Comparison of ENCODE assay signal across 17 cellular contexts in the genomic region with DNA sequence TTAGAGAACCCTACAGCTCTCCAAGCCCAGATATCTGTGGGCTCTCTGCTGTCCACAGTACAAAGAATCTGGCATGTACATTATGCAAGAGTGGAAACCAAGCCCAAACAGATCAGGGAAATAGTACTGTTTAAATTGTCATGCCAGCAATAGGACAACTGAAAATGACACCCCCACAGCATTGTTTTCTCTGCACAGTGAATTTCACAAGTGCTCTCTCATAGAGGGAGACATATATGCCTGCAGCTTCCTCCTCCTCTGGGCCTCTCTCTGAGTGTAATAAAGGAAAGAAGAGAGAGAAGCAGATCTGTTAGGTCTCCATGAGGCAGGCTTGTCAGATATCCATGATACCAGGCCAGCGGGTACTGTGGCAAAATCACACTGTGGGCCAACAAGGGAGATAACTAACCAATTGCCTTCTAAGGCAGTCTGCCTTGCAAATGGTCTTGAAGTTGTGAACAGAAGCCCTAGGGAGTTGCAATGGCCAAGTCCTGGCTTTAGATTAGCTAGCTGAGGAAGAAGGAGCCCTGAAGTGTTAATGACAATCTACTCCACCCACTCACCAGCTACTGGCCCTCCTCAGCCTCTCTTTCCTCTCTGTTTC. TPM values are rescaled to one million over a fixed set of nuclear protein-coding genes. Genes with fewer than 3 reads are reported as not detected.
DNase-seq lines count a peak whose midpoint lies in the region; ATAC-seq, FAIRE-seq and TF ChIP-seq lines count a peak whose summit lies in the region.
"Had no signal": no experiment of that assay in that cellular context is flagged by ENCODE, and none has a peak within 500 bp of the region (broad histone marks: within the 10 kb centered on the region; RNA-seq: fewer than 3 reads in every experiment).

No MANE protein-coding gene starts in this region.

- TF ChIP-seq RAD21 in IMR-90 (IDR thresholded peaks at IDR 0.05; ENCODE audit: low read length) = no peak
- no peak for TF ChIP-seq RAD21 in GM12878 (IDR thresholded peaks at IDR 0.05; ENCODE audit: insufficient read depth, low read depth, low read length)

- TF ChIP-seq POLR2A in IMR-90 (IDR thresholded peaks at IDR 0.05; ENCODE audit: low read depth, low read length) = no peak
- no peak for TF ChIP-seq POLR2A in GM12878 (IDR thresholded peaks at IDR 0.05; ENCODE audit: low read depth, low read length)
- TF ChIP-seq POLR2A in Peyer's patch (IDR thresholded peaks at IDR 0.05) = no peak

- RAD21 ChIA-PET in GM12878 (lab: Charles Lee; ENCODE audit: unreplicated experiment) = interaction anchor here (1.8 kb wide), 1 partner anchor 49 kb away, joined by 7 read pairs; no protein-coding TSS in a partner anchor

- H3K4me3 ChIP-seq in IMR-90 (ENCODE audit: insufficient read depth, low read depth, low read length) = no peak overlapping the region
- no peak overlapping the region for H3K4me3 ChIP-seq in GM12878
- H3K4me3 ChIP-seq in Peyer's patch = no peak overlapping the region
- H3K4me3 ChIP-seq: adrenal gland, lung had no signal

- SMC1A ChIA-PET in GM12878 (lab: Charles Lee; ENCODE audit: uncharacterized antibody, unreplicated experiment) = interaction anchor here (0.7 to 2.1 kb wide), 3 partner anchors 19 to 102 kb away, joined by 3 to 7 read pairs (median 5); no protein-coding TSS in a partner anchor

- BruUV-seq in IMR-90 (replicated peaks; lab: Mats Ljungman, UMichigan) (no TSS peak), GM12878 (replicated peaks; lab: Mats Ljungman, UMichigan) (no TSS peak)

- H2BK20ac ChIP-seq in IMR-90 (ENCODE audit: low read depth, low read length) = no peak overlapping the region

- 20% methylated on average over 1 of the region's 1 CpG; no CpG with 5 or more reads in 1 of the 2 experiments for WGBS in IMR-90 (ENCODE audit: extremely low coverage in 2 of 2, insufficient read length in 1 of 2), 2 experiments
- WGBS in GM12878 (ENCODE audit: insufficient coverage, insufficient replicate concordance, low lambda C conversion rate, missing lambda C conversion rate) = 95% methylated on average over 1 of the region's 1 CpG

- H3K27ac ChIP-seq in IMR-90 (ENCODE audit: insufficient read depth, low read length) = no peak overlapping the region
- H3K27ac ChIP-seq in GM12878 (ENCODE audit: control insufficient read depth, insufficient read depth) = no peak overlapping the region
- H3K27ac ChIP-seq in Peyer's patch = no peak overlapping the region
- H3K27ac ChIP-seq: adrenal gland, C4-2B had no signal

- H3K4ac ChIP-seq in IMR-90 (ENCODE audit: low read depth, low read length) = no peak overlapping the region

- TF ChIP-seq CTCF in IMR-90 (conservative IDR thresholded peaks at IDR 0.05; ENCODE audit: low read depth, low read length) = no peak
- TF ChIP-seq CTCF in GM12878 (IDR thresholded peaks at IDR 0.05 in 2 of 3, conservative IDR thresholded peaks at IDR 0.05 in 1 of 3; ENCODE audit: control insufficient read depth in 2 of 3, extremely low read depth in 1 of 3, insufficient read depth in 1 of 3, low read depth in 3 of 3, low read length in 3 of 3) = no peak
- no peak for TF ChIP-seq CTCF in Peyer's patch (IDR thresholded peaks at IDR 0.05)

- H3K79me1 ChIP-seq in IMR-90 (ENCODE audit: low read depth in 1 of 2, low read length in 2 of 2) = no peaks in the 10 kb centered on the region

- H2AFZ ChIP-seq in IMR-90 (replicated peaks; ENCODE audit: low read length, poor library complexity) (no peak overlapping the region), GM12878 (ENCODE audit: control insufficient read depth, low read depth, low read length) (no peak overlapping the region)

- H3K9me3 ChIP-seq in IMR-90 (ENCODE audit: control insufficient read depth, insufficient read depth, low read length) (no peaks in the 10 kb centered on the region), GM12878 (replicated peaks; ENCODE audit: control insufficient read depth, insufficient read depth, low read length) (no peaks in the 10 kb centered on the region), Peyer's patch (no peaks in the 10 kb centered on the region)
- H3K9me3 ChIP-seq: adrenal gland had no signal

- CTCF ChIA-PET in IMR-90 (lab: Yijun Ruan, JAX) = interaction anchor here (0.7 kb wide), 1 partner anchor 10 kb away, joined by 4 read pairs; no protein-coding TSS in a partner anchor
- CTCF ChIA-PET in GM12878 (lab: Yijun Ruan, JAX) = interaction anchor here (0.6 to 2.5 kb wide), 8 partner anchors 19 to 283 kb away, joined by 3 to 9 read pairs (median 6); no protein-coding TSS in a partner anchor

- TF ChIP-seq EP300 in GM12878 (IDR thresholded peaks at IDR 0.05; ENCODE audit: borderline replicate concordance in 1 of 2, control insufficient read depth in 1 of 2, low read depth in 2 of 2, low read length in 2 of 2) = no peak

- H3K79me2 ChIP-seq in GM12878 (ENCODE audit: control insufficient read depth, insufficient read depth, low read length) = no peaks in the 10 kb centered on the region

- H3K9me1 ChIP-seq in IMR-90 (ENCODE audit: insufficient read depth, low read length) = no peaks in the 10 kb centered on the region

- no peak overlapping the region for H2BK120ac ChIP-seq in IMR-90 (ENCODE audit: low read depth, low read length)

- no peak overlapping the region for H4K5ac ChIP-seq in IMR-90 (ENCODE audit: low read depth, low read length)

- H4K91ac ChIP-seq in IMR-90 (ENCODE audit: insufficient read depth, low read depth, low read length) = no peak overlapping the region

- H3K4me1 ChIP-seq in IMR-90 (ENCODE audit: control insufficient read depth, insufficient read depth, low read length) (peaks cover 4% of the 10 kb centered on the region; the same call in 1 of the 2 replicates), GM12878 (ENCODE audit: control insufficient read depth, insufficient read depth, low read length) (no peaks in the 10 kb centered on the region), Peyer's patch (no peaks in the 10 kb centered on the region)
- H3K4me1 ChIP-seq: adrenal gland had no signal

- intact Hi-C loops in IMR-90 (cut with micrococcal nuclease) = no loop called here
- intact Hi-C loops in GM12878 (cut with micrococcal nuclease; ENCODE audit: unreplicated experiment) = no loop called here

- no peak overlapping the region for H4K8ac ChIP-seq in IMR-90 (ENCODE audit: low read depth in 2 of 2, low read length in 2 of 2)

- dilution Hi-C loops in IMR-90 (cut with HindIII; ENCODE audit: low sequenced_read_pairs, unreplicated experiment) = no loop called here

- no peak overlapping the region for H2BK5ac ChIP-seq in IMR-90 (ENCODE audit: low read depth, low read length, poor library complexity, severe bottlenecking)

- no peaks in the 10 kb centered on the region for H4K20me1 ChIP-seq in IMR-90 (ENCODE audit: insufficient read depth, low read length)
- H4K20me1 ChIP-seq in GM12878 (ENCODE audit: control insufficient read depth, insufficient read depth) = no peaks in the 10 kb centered on the region

- H3K4me2 ChIP-seq in IMR-90 (ENCODE audit: low read depth, low read length) (no peak overlapping the region; the same call in 1 of the 2 replicates), GM12878 (ENCODE audit: control insufficient read depth, insufficient read depth) (no peak overlapping the region)

- no peak overlapping the region for H2AK9ac ChIP-seq in IMR-90 (replicated peaks; ENCODE audit: low read depth, low read length, poor library complexity)

- H3K9ac ChIP-seq in IMR-90 (ENCODE audit: low read depth, low read length) (no peak overlapping the region), GM12878 (ENCODE audit: control insufficient read depth, insufficient read depth, low read length) (no peak overlapping the region)

- H3K56ac ChIP-seq in IMR-90 (ENCODE audit: extremely low read depth, insufficient read depth, low read length) = no peak overlapping the region

- H3K23ac ChIP-seq in IMR-90 (ENCODE audit: low read depth, low read length) = no peak overlapping the region

- no peak overlapping the region for H2AK5ac ChIP-seq in IMR-90 (ENCODE audit: low read depth, low read length)

- in situ Hi-C loops in IMR-90 (cut with MboI; ENCODE audit: low sequenced_read_pairs) = no loop called here
- in situ Hi-C loops in GM12878 (cut with MboI) = no loop called here

- ATAC-seq in IMR-90 (ENCODE audit: low read depth) (peak; percentile 69), GM12878 (peak; percentile 79), HG02981 (IDR thresholded peaks at IDR 0.05; ENCODE audit: unreplicated experiment) (no peak)

- H2BK15ac ChIP-seq in IMR-90 (ENCODE audit: low read depth, low read length) = no peak overlapping the region

- H3K18ac ChIP-seq in IMR-90 (ENCODE audit: low read depth, low read length) = no peak overlapping the region; the same call in 1 of the 2 replicates

- POLR2A ChIA-PET in IMR-90 (lab: Charles Lee; ENCODE audit: unreplicated experiment) = no interaction called here
- POLR2A ChIA-PET in GM12878 (lab: Charles Lee) = interaction anchor here (0.6 kb wide), 2 partner anchors 10 to 23 kb away, joined by 3 to 5 read pairs; no protein-coding TSS in a partner anchor

- peak; percentile 44 for DNase-seq in D341Med (ENCODE audit: low spot score)
- no peak for DNase-seq in IMR-90
- no peak for DNase-seq in GM12878 (ENCODE audit: low read depth, low spot score)
- DNase-seq in iPS-NIHi7 (ENCODE audit: extremely low spot score) = peak; percentile 58
- no peak for DNase-seq in midbrain (lab: John Stamatoyannopoulos, UW)
- DNase-seq in COLO829 (ENCODE audit: low spot score) = no peak
- no peak for DNase-seq in Peyer's patch
- DNase-seq: adrenal gland; effector CD4-positive, alpha-beta T cell; HCEC 1CT; NCI-H187 treated with DMSO at 0.1 percent for 48 hours; RPMI8226; stimulated activated naive CD4-positive, alpha-beta T cell treated with Interleukin-2 at 50 U/mL for 16 hours had no signal

- no peak for FAIRE-seq in GM12878 (lab: Jason Lieb, UNC)
- FAIRE-seq: HTR-8/SVneo had no signal

- no peak overlapping the region for H3K14ac ChIP-seq in IMR-90 (replicated peaks; ENCODE audit: low read depth, low read length)

- H3K36me3 ChIP-seq in IMR-90 (ENCODE audit: control insufficient read depth, insufficient read depth, low read length) = no peaks in the 10 kb centered on the region
- no peaks in the 10 kb centered on the region for H3K36me3 ChIP-seq in GM12878 (ENCODE audit: control insufficient read depth in 2 of 2, insufficient read depth in 2 of 2, low read length in 1 of 2)
- no peaks in the 10 kb centered on the region for H3K36me3 ChIP-seq in Peyer's patch
- H3K36me3 ChIP-seq: adrenal gland had no signal

- H3K27me3 ChIP-seq in IMR-90 (ENCODE audit: control insufficient read depth, insufficient read depth, low read length) (peaks cover 2% of the 10 kb centered on the region; the same call in 1 of the 2 replicates), GM12878 (replicated peaks in 1 of 2; ENCODE audit: control insufficient read depth in 2 of 2, insufficient read depth in 2 of 2, low read length in 1 of 2) (no peaks in the 10 kb centered on the region), Peyer's patch (no peaks in the 10 kb centered on the region)
- H3K27me3 ChIP-seq: adrenal gland had no signal

RNA-seq across cellular contexts. Expression of a gene that starts 54.4 kb away (rescaled TPM):
- total RNA-seq in IMR-90 (2012; rRNA removed) = 3.2 and 5.6 TPM in 2 replicates
- polyA plus RNA-seq in IMR-90 (2012; rRNA removed) = 1.2 and 1.7 TPM in 2 replicates
- polyA plus RNA-seq in IMR-90 (2012; cell fraction: cytosol; rRNA removed) = 0.58 and 0.61 TPM in 2 replicates
- 0.95 and 4.1 TPM in 2 replicates for polyA plus RNA-seq in IMR-90 (2012; cell fraction: nucleus; rRNA removed; ENCODE audit: low replicate concordance)
- total RNA-seq in GM12878 (2013; cell fraction: nucleolus; rRNA removed) = 30.5 and 31.5 TPM in 2 replicates
- total RNA-seq in GM12878 (2014; rRNA removed) = 3.4 and 3.9 TPM in 2 replicates
- total RNA-seq in GM12878 (2014; rRNA removed; fragmentation: Illumina TruSeq; extraction: Trizol) = 3.5 and 3.7 TPM in 2 replicates
- 3.6 and 4.1 TPM in 2 replicates for total RNA-seq in GM12878 (2021)
- polyA plus RNA-seq in GM12878 (2011; ENCODE audit: low read depth) = 2.1 TPM
- 4.8 and 7.4 TPM in 2 replicates for polyA plus RNA-seq in GM12878 (2011; rRNA removed)
- polyA plus RNA-seq in GM12878 (2011; cell fraction: cytosol; rRNA removed) = 1.4 and 1.8 TPM in 2 replicates
- polyA plus RNA-seq in GM12878 (2011; cell fraction: nucleus; rRNA removed) = 3.9 and 4.9 TPM in 2 replicates
- 3.8 and 4.1 TPM in 2 replicates for polyA plus RNA-seq in GM12878 (2012)
- polyA plus RNA-seq in GM12878 (2014; fragmentation: Illumina TruSeq; extraction: Trizol) = 2.7 and 6.0 TPM in 2 replicates
- polyA plus RNA-seq in GM12878 (2014; fragmentation: Nextera tagmentation; extraction: Ambion mirVana) = under 1 TPM; 0.63 to 0.80 TPM
- 1.8 and 2.0 TPM in 2 replicates for polyA plus RNA-seq in GM12878 (2014; rRNA removed)
- 1 to 10 TPM; 1.2 to 1.5 TPM for polyA plus RNA-seq in GM12878 (2016; fragmentation: Nextera tagmentation; extraction: Ambion mirVana)
- 4.9 and 6.2 TPM in 2 replicates for polyA minus RNA-seq in GM12878 (2011; rRNA and poly(A)+ RNA removed)
- 2.9 and 3.1 TPM in 2 replicates for polyA minus RNA-seq in GM12878 (2011; cell fraction: cytosol; rRNA and poly(A)+ RNA removed)
- polyA minus RNA-seq in GM12878 (2011; cell fraction: nucleus; rRNA and poly(A)+ RNA removed) = 4.2 and 7.4 TPM in 2 replicates
- 10 to 100 TPM; 10.3 to 16.5 (median 12.3) TPM for total RNA-seq in Peyer's patch

Comparison
In these comparisons a context has a peak if more than half of its experiments do, and no peak if none do; other contexts are left out.
1. DNase-seq: peak in D341Med (single experiment) and iPS-NIHi7 (single experiment); none in IMR-90 (single experiment), GM12878 (single experiment), midbrain (single experiment), COLO829 (single experiment) and Peyer's patch (0 of 3).